ENCODE assay signal across 13 cellular contexts in the genomic region with DNA sequence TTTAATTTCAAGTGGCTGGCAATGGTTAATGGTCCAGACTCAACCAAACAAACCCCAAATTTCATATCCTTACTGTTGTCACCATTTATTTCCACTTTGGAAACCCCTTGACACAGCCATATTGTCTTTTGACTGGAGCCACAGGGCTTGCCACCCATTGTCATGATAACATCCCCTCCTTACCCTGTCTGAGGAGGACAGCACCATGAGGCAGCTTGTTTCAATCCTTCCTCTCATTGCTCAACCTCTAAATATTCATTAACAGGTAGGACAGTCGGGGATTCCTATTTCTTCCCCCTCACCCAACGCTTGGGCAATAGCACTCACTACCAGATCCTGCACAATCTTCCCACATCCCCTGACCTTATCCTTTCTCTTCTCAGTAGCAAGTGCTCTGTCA.
DNase-seq lines count a peak whose midpoint lies in the region; TF ChIP-seq lines count a peak whose summit lies in the region.
"Had no signal": no experiment of that assay in that cellular context is flagged by ENCODE, and none has a peak within 500 bp of the region (broad histone marks: within the 10 kb centered on the region; RNA-seq: fewer than 3 reads in every experiment).

No MANE protein-coding gene starts in this region.

- POLR2A ChIA-PET in MCF 10A (lab: Yijun Ruan, JAX), result no interaction called here

- H3K27me3 ChIP-seq in Karpas-422 (ENCODE audit: low read length) (no peaks in the 10 kb centered on the region), neural progenitor cell (no peaks in the 10 kb centered on the region), mesenchymal stem cell (ENCODE audit: control insufficient read depth in 1 of 2, insufficient read depth in 1 of 2, low read length in 2 of 2) (peaks cover 10 to 33% of the 10 kb centered on the region in 2 experiments)
- H3K27me3 ChIP-seq: BE2C had no signal

- CTCF ChIA-PET in MCF 10A (lab: Yijun Ruan, JAX), result interaction anchor here (0.6 kb wide), 1 partner anchor 17 kb away, joined by 3 read pairs; no protein-coding TSS in a partner anchor

- H3K9ac ChIP-seq in Karpas-422 (ENCODE audit: low read length) (no peak overlapping the region), neural progenitor cell (no peak overlapping the region), mesenchymal stem cell (ENCODE audit: low read length) (no peak overlapping the region)

- BruUV-seq in MCF 10A (replicated peaks; lab: Mats Ljungman, UMichigan), result no TSS peak

- H3K27ac Mint-ChIP-seq in endothelial cell (ENCODE audit: unreplicated experiment) (peak overlapping the region; percentile 28), neural progenitor cell (no peak overlapping the region), MCF 10A (ENCODE audit: low read depth, unreplicated experiment) (no peak overlapping the region)
- H3K27ac Mint-ChIP-seq: CD4-positive, alpha-beta memory T cell had no signal

- H3K4me3 ChIP-seq in Karpas-422 (ENCODE audit: low read length) (no peak overlapping the region), neural progenitor cell (no peak overlapping the region), mesenchymal stem cell (ENCODE audit: insufficient read depth in 1 of 2, low read depth in 1 of 2, low read length in 2 of 2) (no peak overlapping the region)
- H3K4me3 ChIP-seq: A549, GM12878 had no signal

- no peaks in the 10 kb centered on the region for H4K20me1 ChIP-seq in Karpas-422 (ENCODE audit: insufficient read depth, low read depth, low read length)
- no peaks in the 10 kb centered on the region for H4K20me1 ChIP-seq in neural progenitor cell (ENCODE audit: low read depth)

- no peaks in the 10 kb centered on the region for H3K79me1 ChIP-seq in mesenchymal stem cell (replicated peaks; ENCODE audit: low read length, poor library complexity, severe bottlenecking)

- no peak overlapping the region for H4K91ac ChIP-seq in mesenchymal stem cell (ENCODE audit: low read length)

- H3K18ac ChIP-seq in mesenchymal stem cell (ENCODE audit: low read depth in 1 of 2, low read length in 2 of 2), result no peak overlapping the region

- H3K9me3 Mint-ChIP-seq in endothelial cell (ENCODE audit: unreplicated experiment), result no peaks in the 10 kb centered on the region
- H3K9me3 Mint-ChIP-seq in neural progenitor cell, result no peaks in the 10 kb centered on the region
- no peaks in the 10 kb centered on the region for H3K9me3 Mint-ChIP-seq in MCF 10A (ENCODE audit: unreplicated experiment)

- H2AK5ac ChIP-seq in mesenchymal stem cell (ENCODE audit: low read length, severe bottlenecking), result no peak overlapping the region

- no peak overlapping the region for H2BK12ac ChIP-seq in mesenchymal stem cell (ENCODE audit: low read length in 2 of 2)

- no peaks in the 10 kb centered on the region for H3K4me1 Mint-ChIP-seq in endothelial cell (ENCODE audit: unreplicated experiment)
- H3K4me1 Mint-ChIP-seq in neural progenitor cell, result peaks cover 7% of the 10 kb centered on the region
- H3K4me1 Mint-ChIP-seq in MCF 10A (ENCODE audit: insufficient read depth, unreplicated experiment), result no peaks in the 10 kb centered on the region
- H3K4me1 Mint-ChIP-seq: CD4-positive, alpha-beta memory T cell had no signal

- no peaks in the 10 kb centered on the region for H3K9me2 ChIP-seq in Karpas-422 (replicated peaks; ENCODE audit: insufficient read depth, low read length)

- H2BK15ac ChIP-seq in mesenchymal stem cell (ENCODE audit: low read depth, poor library complexity, severe bottlenecking), result no peak overlapping the region

- no peak overlapping the region for H3K4ac ChIP-seq in mesenchymal stem cell (ENCODE audit: low read depth in 1 of 2, low read length in 2 of 2)

- H3K27ac ChIP-seq in Karpas-422 (ENCODE audit: low read length), result no peak overlapping the region
- H3K27ac ChIP-seq in neural progenitor cell, result no peak overlapping the region
- H3K27ac ChIP-seq in mesenchymal stem cell (ENCODE audit: low read length, poor library complexity, severe bottlenecking), result no peak overlapping the region
- H3K27ac ChIP-seq: A549, C4-2B had no signal

- no peak overlapping the region for H4K8ac ChIP-seq in mesenchymal stem cell (ENCODE audit: low read length)

- WGBS in mesenchymal stem cell, result 65% methylated on average over 2 of the region's 2 CpGs

- H3K4me2 ChIP-seq in Karpas-422 (ENCODE audit: low read depth, low read length, poor library complexity, severe bottlenecking) (no peak overlapping the region), neural progenitor cell (no peak overlapping the region), mesenchymal stem cell (ENCODE audit: low read length, poor library complexity, severe bottlenecking) (no peak overlapping the region)
- H3K4me2 ChIP-seq: A549 had no signal

- H3K9me3 ChIP-seq in Karpas-422 (ENCODE audit: low read length) (no peaks in the 10 kb centered on the region), neural progenitor cell (ENCODE audit: low read depth) (no peaks in the 10 kb centered on the region), mesenchymal stem cell (ENCODE audit: control insufficient read depth, low read length) (no peaks in the 10 kb centered on the region)
- H3K9me3 ChIP-seq: A549, BE2C had no signal

- H3K4me3 Mint-ChIP-seq in endothelial cell (ENCODE audit: unreplicated experiment), result no peak overlapping the region
- no peak overlapping the region for H3K4me3 Mint-ChIP-seq in neural progenitor cell
- H3K4me3 Mint-ChIP-seq in MCF 10A (ENCODE audit: unreplicated experiment), result no peak overlapping the region
- H3K4me3 Mint-ChIP-seq: CD4-positive, alpha-beta memory T cell had no signal

- no peak overlapping the region for H3K23ac ChIP-seq in mesenchymal stem cell (ENCODE audit: low read length in 2 of 2)

- H3K36me3 Mint-ChIP-seq in endothelial cell (ENCODE audit: low read depth, unreplicated experiment) (no peaks in the 10 kb centered on the region), neural progenitor cell (no peaks in the 10 kb centered on the region), MCF 10A (ENCODE audit: insufficient read depth, unreplicated experiment) (no peaks in the 10 kb centered on the region)
- H3K36me3 Mint-ChIP-seq: CD4-positive, alpha-beta memory T cell had no signal

- H2BK120ac ChIP-seq in mesenchymal stem cell (ENCODE audit: low read depth, low read length), result no peak overlapping the region

- TF ChIP-seq CTCF in endothelial cell (IDR thresholded peaks at IDR 0.05; ENCODE audit: unreplicated experiment) (no peak), neural progenitor cell (IDR thresholded peaks at IDR 0.05) (no peak), MCF 10A (IDR thresholded peaks at IDR 0.05; ENCODE audit: unreplicated experiment) (no peak)

- peak; percentile 33 for DNase-seq in Karpas-422
- DNase-seq in endothelial cell (ENCODE audit: low spot score), result no peak
- no peak for DNase-seq in neural progenitor cell (ENCODE audit: low spot score)
- no peak for DNase-seq in mesenchymal stem cell
- no peak for DNase-seq in activated CD4-positive, CD25-positive, alpha-beta regulatory T cell (lab: John Stamatoyannopoulos, UW)
- DNase-seq in MCF 10A (ENCODE audit: unreplicated experiment), result no peak
- DNase-seq: BE2C; CD4-positive, alpha-beta memory T cell; DMS79; H7 had no signal

- intact Hi-C loops in MCF 10A (cut with micrococcal nuclease), result no loop called here

- H3K4me1 ChIP-seq in Karpas-422 (ENCODE audit: low read length) (no peaks in the 10 kb centered on the region), neural progenitor cell (peaks cover 9% of the 10 kb centered on the region), mesenchymal stem cell (ENCODE audit: control insufficient read depth, insufficient read depth, low read depth, low read length) (no peaks in the 10 kb centered on the region)
- H3K4me1 ChIP-seq: A549 had no signal

- H3K27me3 Mint-ChIP-seq in endothelial cell (ENCODE audit: unreplicated experiment) (no peaks in the 10 kb centered on the region), neural progenitor cell (ENCODE audit: insufficient read depth, low read depth) (no peaks in the 10 kb centered on the region), MCF 10A (ENCODE audit: insufficient read depth, unreplicated experiment) (peaks cover 35% of the 10 kb centered on the region)

- H2BK5ac ChIP-seq in mesenchymal stem cell (ENCODE audit: low read depth, low read length, poor library complexity, severe bottlenecking), result no peak overlapping the region

- H3K36me3 ChIP-seq in Karpas-422 (ENCODE audit: insufficient read depth, low read length) (no peaks in the 10 kb centered on the region), neural progenitor cell (no peaks in the 10 kb centered on the region), mesenchymal stem cell (ENCODE audit: control insufficient read depth in 1 of 2, insufficient read depth in 2 of 2, low read depth in 1 of 2, low read length in 2 of 2) (no peaks in the 10 kb centered on the region)
- H3K36me3 ChIP-seq: BE2C had no signal

- H3F3A ChIP-seq in neural progenitor cell (ENCODE audit: low read depth), result peaks cover 4% of the 10 kb centered on the region

- H3K14ac ChIP-seq in mesenchymal stem cell (ENCODE audit: low read length in 2 of 2), result no peak overlapping the region

- H2AFZ ChIP-seq in Karpas-422 (ENCODE audit: low read length) (no peak overlapping the region), neural progenitor cell (replicated peaks) (peak overlapping the region; percentile 83), mesenchymal stem cell (ENCODE audit: low read depth, low read length) (no peak overlapping the region)

- H3K79me2 ChIP-seq in Karpas-422 (ENCODE audit: low read length) (no peaks in the 10 kb centered on the region), neural progenitor cell (ENCODE audit: low read depth) (no peaks in the 10 kb centered on the region)
